ENCODE assay signal across 8 cellular contexts in genomic region chr19:43699506-43700367, GRCh38. TPM values are rescaled to one million over a fixed set of nuclear protein-coding genes. Genes with fewer than 3 reads are reported as not detected.
DNase-seq lines count a peak whose midpoint lies in the region; ATAC-seq and TF ChIP-seq lines count a peak whose summit lies in the region.

No MANE protein-coding gene starts in this region.

- peak overlapping the region; percentile 70 for H3K4me3 Mint-ChIP-seq in activated CD8-positive, alpha-beta T cell treated with anti-CD3 and anti-CD28 coated beads, Interleukin-2, amount 10 ng/mL, durations not matched to agents 7 days and 5 days

- H3K4me1 Mint-ChIP-seq in activated CD8-positive, alpha-beta T cell treated with anti-CD3 and anti-CD28 coated beads, Interleukin-2, amount 10 ng/mL, durations not matched to agents 7 days and 5 days (ENCODE audit: low read depth): peaks cover 20% of the 10 kb centered on the region

- H3K27ac Mint-ChIP-seq in activated CD8-positive, alpha-beta T cell treated with anti-CD3 and anti-CD28 coated beads, Interleukin-2, amount 10 ng/mL, durations not matched to agents 7 days and 5 days: peak overlapping the region; percentile 68

- H3K27me3 Mint-ChIP-seq in activated CD8-positive, alpha-beta T cell treated with anti-CD3 and anti-CD28 coated beads, Interleukin-2, amount 10 ng/mL, durations not matched to agents 7 days and 5 days (ENCODE audit: low read depth): peaks cover 16% of the 10 kb centered on the region

- POLR2A ChIA-PET in activated CD8-positive, alpha-beta T cell treated with anti-CD3 and anti-CD28 coated beads, Interleukin-2, amount 10 ng/mL, durations not matched to agents 7 days and 5 days (lab: Charles Lee): no interaction called here

- H3K9me3 ChIP-seq in left ventricle myocardium inferior (replicated peaks): peaks cover 12% of the 10 kb centered on the region

- no peaks in the 10 kb centered on the region for H3K36me3 ChIP-seq in left ventricle myocardium inferior

- H3K36me3 Mint-ChIP-seq in activated CD8-positive, alpha-beta T cell treated with anti-CD3 and anti-CD28 coated beads, Interleukin-2, amount 10 ng/mL, durations not matched to agents 7 days and 5 days (ENCODE audit: low read depth): no peaks in the 10 kb centered on the region

- H3K27ac ChIP-seq in left ventricle myocardium inferior (replicated peaks): peak overlapping the region; percentile 84

- intact Hi-C loops in left ventricle myocardium inferior (cut with micrococcal nuclease): no loop called here

- no peak for ATAC-seq in activated CD8-positive, alpha-beta T cell treated with anti-CD3 and anti-CD28 coated beads, Interleukin-2, amount 10 ng/mL, durations not matched to agents 7 days and 5 days

- peaks cover 26% of the 10 kb centered on the region for H3K27me3 ChIP-seq in left ventricle myocardium inferior (ENCODE audit: low read depth)

- H3K9me3 Mint-ChIP-seq in activated CD8-positive, alpha-beta T cell treated with anti-CD3 and anti-CD28 coated beads, Interleukin-2, amount 10 ng/mL, durations not matched to agents 7 days and 5 days (ENCODE audit: insufficient read depth): peaks cover 7% of the 10 kb centered on the region

- peak overlapping the region; percentile 57 for H3K4me3 ChIP-seq in left ventricle myocardium inferior

- peak; percentile 1 for DNase-seq in NCI-H1092 treated with DMSO at 0.1 percent for 48 hours (lab: John Stamatoyannopoulos, UW)
- DNase-seq in NCI-H1092 (lab: John Stamatoyannopoulos, UW): no peak
- peak; percentile 21 for DNase-seq in activated CD8-positive, alpha-beta T cell treated with anti-CD3 and anti-CD28 coated beads, Interleukin-2, amount 10 ng/mL, durations not matched to agents 7 days and 5 days
- peak; percentile 23 for DNase-seq in left ventricle myocardium inferior
- peak; percentile 19 for DNase-seq in putamen (ENCODE audit: low spot score)
- no peak for DNase-seq in HuH-7.5 (ENCODE audit: low spot score)
- no peak for DNase-seq in stimulated activated naive CD4-positive, alpha-beta T cell treated with Interleukin-2 at 50 U/mL for 16 hours (lab: John Stamatoyannopoulos, UW)
- no peak for DNase-seq in effector CD4-positive, alpha-beta T cell

- H3K4me1 ChIP-seq in left ventricle myocardium inferior: peaks cover 22% of the 10 kb centered on the region

- CTCF ChIA-PET in activated CD8-positive, alpha-beta T cell treated with anti-CD3 and anti-CD28 coated beads, Interleukin-2, amount 10 ng/mL, durations not matched to agents 7 days and 5 days (lab: Charles Lee): interaction anchor here (0.9 to 2.6 kb wide), 2 partner anchors 31 to 67 kb away, joined by 3 to 10 read pairs; no protein-coding TSS in a partner anchor

- TF ChIP-seq CTCF in left ventricle myocardium inferior (IDR thresholded peaks at IDR 0.05; ENCODE audit: borderline replicate concordance): no peak

RNA-seq across cellular contexts. Expression of gene IRGC, which starts 16.1 kb away (rescaled TPM):
- not detected for total RNA-seq in activated CD8-positive, alpha-beta T cell treated with anti-CD3 and anti-CD28 coated beads, Interleukin-2, amount 10 ng/mL, durations not matched to agents 7 days and 5 days
- total RNA-seq in left ventricle myocardium inferior: not detected

RNA-seq across cellular contexts. Expression of gene PLAUR, which starts 29.8 kb away (rescaled TPM):
- total RNA-seq in activated CD8-positive, alpha-beta T cell treated with anti-CD3 and anti-CD28 coated beads, Interleukin-2, amount 10 ng/mL, durations not matched to agents 7 days and 5 days: 10 to 100 TPM; 10.1 to 11.6 TPM
- total RNA-seq in left ventricle myocardium inferior: 3.5 TPM

RNA-seq across cellular contexts. Expression of gene SMG9, which starts 55.0 kb away (rescaled TPM):
- 10 to 100 TPM; 60.0 to 65.1 TPM for total RNA-seq in activated CD8-positive, alpha-beta T cell treated with anti-CD3 and anti-CD28 coated beads, Interleukin-2, amount 10 ng/mL, durations not matched to agents 7 days and 5 days
- 18.9 TPM for total RNA-seq in left ventricle myocardium inferior

Comparison
In these comparisons a context has a peak if more than half of its experiments do, and no peak if none do; other contexts are left out.
1. DNase-seq: peak in NCI-H1092 treated with DMSO at 0.1 percent for 48 hours (single experiment), activated CD8-positive, alpha-beta T cell treated with anti-CD3 and anti-CD28 coated beads, Interleukin-2, amount 10 ng/mL, durations not matched to agents 7 days and 5 days (single experiment), left ventricle myocardium inferior (single experiment) and putamen (single experiment); none in NCI-H1092 (single experiment), HuH-7.5 (single experiment), stimulated activated naive CD4-positive, alpha-beta T cell treated with Interleukin-2 at 50 U/mL for 16 hours (single experiment) and effector CD4-positive, alpha-beta T cell (single experiment).